ENCODE assay signal across 2 cellular contexts in genomic region chr20:62362991-62363919, GRCh38.
A peak's percentile ranks its signal among the peaks of the same experiment; 100 is the strongest.
TF ChIP-seq lines count a peak whose summit lies in the region.

No MANE protein-coding gene starts in this region.

TF ChIP-seq in A549, 52 proteins besides CTCF, POLR2A, EP300 and RAD21:
- TF ChIP-seq MAX (IDR thresholded peaks at IDR 0.05) (peak; percentile 44; the same call in 1 of the 2 replicates), GATA3 (IDR thresholded peaks at IDR 0.05; ENCODE audit: borderline replicate concordance) (peak; percentile 33; the same call in 1 of the 2 replicates), JUN (IDR thresholded peaks at IDR 0.05) (peak in 1 of 2 experiments; percentile 16; a peak in 2 of 5 replicates), SMC3 (IDR thresholded peaks at IDR 0.05) (peak; percentile 31; the same call in 2 of the 3 replicates)
- TF ChIP-seq, protein P1, sequence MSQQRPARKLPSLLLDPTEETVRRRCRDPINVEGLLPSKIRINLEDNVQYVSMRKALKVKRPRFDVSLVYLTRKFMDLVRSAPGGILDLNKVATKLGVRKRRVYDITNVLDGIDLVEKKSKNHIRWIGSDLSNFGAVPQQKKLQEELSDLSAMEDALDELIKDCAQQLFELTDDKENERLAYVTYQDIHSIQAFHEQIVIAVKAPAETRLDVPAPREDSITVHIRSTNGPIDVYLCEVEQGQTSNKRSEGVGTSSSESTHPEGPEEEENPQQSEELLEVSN (IDR thresholded peaks at IDR 0.05; ENCODE audit: borderline replicate concordance, low read depth): no peak

TF ChIP-seq in endothelial cell of umbilical vein, 7 proteins besides CTCF, POLR2A, EP300 and RAD21:
- TF ChIP-seq MAX (IDR thresholded peaks at IDR 0.05; ENCODE audit: insufficient read depth, insufficient read length): no peak
- TF ChIP-seq EZH2 (IDR thresholded peaks at IDR 0.05; ENCODE audit: borderline replicate concordance, low read depth, low read length, severe bottlenecking): no peak
- no peak for TF ChIP-seq GATA2 (IDR thresholded peaks at IDR 0.05; ENCODE audit: insufficient read depth, insufficient read length, low read depth, low read length)
- TF ChIP-seq JUN (IDR thresholded peaks at IDR 0.05; ENCODE audit: borderline replicate concordance, insufficient read depth, insufficient read length, low read depth): no peak
- TF ChIP-seq MYC (IDR thresholded peaks at IDR 0.05; ENCODE audit: low read depth, low read length): no peak
- TF ChIP-seq FOS (IDR thresholded peaks at IDR 0.05; ENCODE audit: borderline replicate concordance, insufficient read depth, low read length): no peak
- TF ChIP-seq POLR2AphosphoS5 (IDR thresholded peaks at IDR 0.05; ENCODE audit: insufficient read depth, low read depth, low read length): no peak
